Comparison of ENCODE assay signal across 12 cellular contexts in the genomic region with DNA sequence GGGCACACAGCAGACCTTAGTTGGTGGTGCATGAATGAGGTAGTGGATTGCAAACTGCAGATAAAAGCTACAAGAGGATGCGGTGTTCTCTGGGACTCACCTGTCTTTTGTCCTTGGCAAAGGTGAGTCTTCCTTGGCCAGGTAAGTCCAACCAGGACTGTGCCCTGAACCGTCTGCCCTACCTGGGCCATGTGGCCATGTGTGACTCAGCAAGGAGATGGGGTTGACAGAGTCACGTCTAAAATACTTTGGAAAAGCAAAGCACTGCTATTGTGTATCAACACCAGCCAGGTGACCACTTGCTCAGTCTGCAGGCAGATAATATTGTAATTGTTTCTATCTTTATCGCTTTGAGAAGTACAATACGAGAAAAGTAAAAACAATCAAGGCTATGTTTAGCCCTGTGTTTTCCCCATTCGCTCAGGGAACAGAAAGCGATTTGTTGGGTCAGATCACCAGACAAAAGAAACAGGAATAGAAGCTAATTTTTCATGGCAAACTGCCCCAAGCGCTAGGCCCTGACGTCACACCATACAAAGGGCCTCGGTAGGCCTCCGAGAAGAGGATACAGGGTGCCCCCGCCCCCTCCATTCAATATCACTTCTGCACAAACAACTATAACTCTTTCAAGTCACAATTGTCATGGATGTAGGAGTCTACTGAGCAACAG. TPM values are rescaled to one million over a fixed set of nuclear protein-coding genes. Genes with fewer than 3 reads are reported as not detected.
DNase-seq lines count a peak whose midpoint lies in the region; ATAC-seq and TF ChIP-seq lines count a peak whose summit lies in the region.
"Had no signal": no experiment of that assay in that cellular context is flagged by ENCODE, and none has a peak within 500 bp of the region (broad histone marks: within the 10 kb centered on the region; RNA-seq: fewer than 3 reads in every experiment).

No MANE protein-coding gene starts in this region.

- peaks cover 67 to 96% (median 85%) of the 10 kb centered on the region in 4 donors for H3K4me1 Mint-ChIP-seq in CD4-positive, alpha-beta memory T cell
- peaks cover 88% of the 10 kb centered on the region for H3K4me1 Mint-ChIP-seq in activated B cell treated with CpG ODN at 0.5 μM for 24 hours

- WGBS in right cardiac atrium: 50% methylated on average over 12 of the region's 12 CpGs
- 84 to 91% methylated on average over 12 of the region's 12 CpGs for WGBS in sigmoid colon, 2 donors

- peak overlapping the region; percentile 5 for H3K27ac ChIP-seq in CD4-positive, alpha-beta memory T cell (ENCODE audit: low read depth, low read length)
- H3K27ac ChIP-seq in right cardiac atrium (ENCODE audit: low read length): peak overlapping the region; percentile 68
- peak overlapping the region; percentile 17 to 63 (median 45) for H3K27ac ChIP-seq in sigmoid colon
- H3K27ac ChIP-seq: SK-N-MC had no signal

- TF ChIP-seq EP300 in sigmoid colon (IDR thresholded peaks at IDR 0.05): no peak

- H3K36me3 ChIP-seq in CD4-positive, alpha-beta memory T cell (ENCODE audit: insufficient read depth, low read length): peaks cover 5% of the 10 kb centered on the region
- peaks cover 0 to 6% (median 2%) of the 10 kb centered on the region in 4 donors for H3K36me3 ChIP-seq in sigmoid colon

- TF ChIP-seq POLR2A in sigmoid colon (IDR thresholded peaks at IDR 0.05): no peak

- intact Hi-C loops in CD4-positive, alpha-beta memory T cell (cut with micrococcal nuclease): no loop called here
- intact Hi-C loops in activated B cell treated with CpG ODN at 0.5 μM for 24 hours (cut with micrococcal nuclease) (loop anchor here (1.0 to 5.0 kb wide), 2 partner anchors 31 to 35 kb away; no protein-coding TSS in a partner anchor), right cardiac atrium (cut with DNase I) (loop anchor here in 3 of 4 donors (5.0 to 10.0 kb wide), 2 partner anchors 48 to 60 kb away; no protein-coding TSS in a partner anchor), sigmoid colon (cut with DNase I) (loop anchor here (5.0 kb wide), 1 partner anchor 40 kb away; no protein-coding TSS in a partner anchor)

- CTCF ChIA-PET in CD4-positive, alpha-beta memory T cell (lab: Charles Lee; ENCODE audit: partially characterized antibody): interaction anchor here (2.1 to 12.2 kb wide), 7 partner anchors 10 to 54 kb away, joined by 7 to 120 read pairs (median 42); no protein-coding TSS in a partner anchor
- CTCF ChIA-PET in activated B cell treated with CpG ODN at 0.5 μM for 24 hours (lab: Charles Lee): interaction anchor here (0.6 to 5.9 kb wide), 9 partner anchors 10 to 157 kb away, joined by 3 to 44 read pairs (median 3); no protein-coding TSS in a partner anchor

- no peaks in the 10 kb centered on the region for H3K9me3 ChIP-seq in CD4-positive, alpha-beta memory T cell (ENCODE audit: control insufficient read depth in 1 of 2, low read length in 2 of 2)
- H3K9me3 ChIP-seq in right cardiac atrium (ENCODE audit: control insufficient read depth, low read length) (no peaks in the 10 kb centered on the region), sigmoid colon (no peaks in the 10 kb centered on the region)
- H3K9me3 ChIP-seq: Caco-2 had no signal

- H3K27me3 ChIP-seq in CD4-positive, alpha-beta memory T cell (ENCODE audit: insufficient read depth, low read length): no peaks in the 10 kb centered on the region
- no peaks in the 10 kb centered on the region for H3K27me3 ChIP-seq in right cardiac atrium (ENCODE audit: control insufficient read depth, insufficient read depth)
- no peaks in the 10 kb centered on the region for H3K27me3 ChIP-seq in sigmoid colon

- H3K36me3 Mint-ChIP-seq in CD4-positive, alpha-beta memory T cell: peaks cover 25 to 41% of the 10 kb centered on the region in 2 donors
- peaks cover 54% of the 10 kb centered on the region for H3K36me3 Mint-ChIP-seq in activated B cell treated with CpG ODN at 0.5 μM for 24 hours (ENCODE audit: low read depth)

- peak overlapping the region in 6 of 7 donors; percentile 8 to 87 (median 74) for H3K27ac Mint-ChIP-seq in CD4-positive, alpha-beta memory T cell
- H3K27ac Mint-ChIP-seq in activated B cell treated with CpG ODN at 0.5 μM for 24 hours: peak overlapping the region; percentile 86

- no peaks in the 10 kb centered on the region for H3K27me3 Mint-ChIP-seq in CD4-positive, alpha-beta memory T cell
- no peaks in the 10 kb centered on the region for H3K27me3 Mint-ChIP-seq in activated B cell treated with CpG ODN at 0.5 μM for 24 hours

- H3K4me3 Mint-ChIP-seq in CD4-positive, alpha-beta memory T cell: peak overlapping the region in 2 of 8 donors; percentile 12 to 45
- H3K4me3 Mint-ChIP-seq in activated B cell treated with CpG ODN at 0.5 μM for 24 hours: peak overlapping the region; percentile 33
- H3K4me3 Mint-ChIP-seq: stimulated activated naive CD8-positive, alpha-beta T cell treated with anti-CD3 and anti-CD28 coated beads, Interleukin-15, Interleukin-2, amounts not matched to agents 100 ng/mL and 50 ng/mL, for 24 hours had no signal

- H3K9me3 Mint-ChIP-seq in CD4-positive, alpha-beta memory T cell: no peaks in the 10 kb centered on the region
- H3K9me3 Mint-ChIP-seq in activated B cell treated with CpG ODN at 0.5 μM for 24 hours: no peaks in the 10 kb centered on the region
- H3K9me3 Mint-ChIP-seq: stimulated activated naive CD8-positive, alpha-beta T cell treated with anti-CD3 and anti-CD28 coated beads, Interleukin-15, Interleukin-2, amounts not matched to agents 100 ng/mL and 50 ng/mL, for 24 hours had no signal

- no peak for DNase-seq in CD4-positive, alpha-beta memory T cell
- DNase-seq in activated B cell treated with CpG ODN at 0.5 μM for 24 hours (no peak), right cardiac atrium (peak; percentile 62 to 83 (median 82)), sigmoid colon (peak; percentile 81)
- no peak for DNase-seq in activated CD4-positive, alpha-beta T cell treated with anti-CD3 and anti-CD28 coated beads, Interleukin-2, amount 50 U/mL, for 4 hours
- DNase-seq: activated T-cell treated with anti-CD3 and anti-CD28 coated beads for 4 hours, Caco-2 had no signal

- peaks cover 99% of the 10 kb centered on the region for H3K4me1 ChIP-seq in CD4-positive, alpha-beta memory T cell (ENCODE audit: insufficient read depth, low read length)
- H3K4me1 ChIP-seq in right cardiac atrium (ENCODE audit: control insufficient read depth, insufficient read depth, low read length) (peaks cover 31% of the 10 kb centered on the region), sigmoid colon (peaks cover 0 to 49% (median 28%) of the 10 kb centered on the region in 4 donors)
- H3K4me1 ChIP-seq: Caco-2 had no signal

- POLR2A ChIA-PET in CD4-positive, alpha-beta memory T cell (lab: Charles Lee; ENCODE audit: partially characterized antibody): interaction anchor here (0.7 to 7.8 kb wide), 13 partner anchors 8 to 54 kb away, joined by 3 to 85 read pairs (median 15); no protein-coding TSS in a partner anchor
- POLR2A ChIA-PET in activated B cell treated with CpG ODN at 0.5 μM for 24 hours (lab: Charles Lee): interaction anchor here (1.0 to 11.2 kb wide), 13 partner anchors 10 to 135 kb away, joined by 3 to 133 read pairs (median 5); a partner anchor contains a TSS

- no peak for TF ChIP-seq CTCF in activated B cell treated with CpG ODN at 0.5 μM for 24 hours (IDR thresholded peaks at IDR 0.05)
- no peak for TF ChIP-seq CTCF in sigmoid colon (IDR thresholded peaks at IDR 0.05)

- no peak overlapping the region for H3K4me3 ChIP-seq in CD4-positive, alpha-beta memory T cell (ENCODE audit: low read length in 2 of 2)
- H3K4me3 ChIP-seq in right cardiac atrium (ENCODE audit: low read length) (no peak overlapping the region), sigmoid colon (no peak overlapping the region)
- H3K4me3 ChIP-seq: SK-N-MC had no signal

- ATAC-seq in activated B cell treated with CpG ODN at 0.5 μM for 24 hours (ENCODE audit: low read depth) (peak; percentile 18), right cardiac atrium (peak; percentile 56 to 70), GM18858 (IDR thresholded peaks at IDR 0.05; ENCODE audit: unreplicated experiment) (no peak), GM19455 (IDR thresholded peaks at IDR 0.05; ENCODE audit: unreplicated experiment) (no peak), HG03159 (IDR thresholded peaks at IDR 0.05; ENCODE audit: unreplicated experiment) (no peak)

RNA-seq across cellular contexts. Expression of a gene that starts 57.3 kb away (rescaled TPM):
- 10 to 100 TPM; 57.3 to 60.7 TPM for total RNA-seq in CD4-positive, alpha-beta memory T cell
- 10 to 100 TPM in 1 of 2 donors, 1 to 10 TPM in 1; 7.3 to 42.5 TPM for polyA plus RNA-seq in CD4-positive, alpha-beta memory T cell
- total RNA-seq in activated B cell treated with CpG ODN at 0.5 μM for 24 hours: 70.9 and 73.9 TPM in 2 replicates
- 10 to 100 TPM; 34.6 to 58.3 (median 49.8) TPM for total RNA-seq in right cardiac atrium
- polyA plus RNA-seq in right cardiac atrium: 39.5 TPM
- 10 to 100 TPM; 32.3 to 36.6 (median 34.4) TPM for total RNA-seq in sigmoid colon
- polyA plus RNA-seq in sigmoid colon: 10 to 100 TPM in 2 of 3 donors, 1 to 10 TPM in 1; 9.6 to 36.4 (median 12.0) TPM

Comparison
In these comparisons a context has a peak if more than half of its experiments do, and no peak if none do; other contexts are left out.
1. DNase-seq: peak in right cardiac atrium (3 of 3) and sigmoid colon (single experiment); none in CD4-positive, alpha-beta memory T cell (0 of 5), activated B cell treated with CpG ODN at 0.5 μM for 24 hours (single experiment) and activated CD4-positive, alpha-beta T cell treated with anti-CD3 and anti-CD28 coated beads, Interleukin-2, amount 50 U/mL, for 4 hours (0 of 2).
2. H3K27ac ChIP-seq: peak in every context shown above with its lines; median percentile 68 in right cardiac atrium; 45 in sigmoid colon; 5 in CD4-positive, alpha-beta memory T cell.
3. ATAC-seq: peak in activated B cell treated with CpG ODN at 0.5 μM for 24 hours (single experiment) and right cardiac atrium (2 of 2); none in GM18858 (single experiment), GM19455 (single experiment) and HG03159 (single experiment).